In the genomic region with DNA sequence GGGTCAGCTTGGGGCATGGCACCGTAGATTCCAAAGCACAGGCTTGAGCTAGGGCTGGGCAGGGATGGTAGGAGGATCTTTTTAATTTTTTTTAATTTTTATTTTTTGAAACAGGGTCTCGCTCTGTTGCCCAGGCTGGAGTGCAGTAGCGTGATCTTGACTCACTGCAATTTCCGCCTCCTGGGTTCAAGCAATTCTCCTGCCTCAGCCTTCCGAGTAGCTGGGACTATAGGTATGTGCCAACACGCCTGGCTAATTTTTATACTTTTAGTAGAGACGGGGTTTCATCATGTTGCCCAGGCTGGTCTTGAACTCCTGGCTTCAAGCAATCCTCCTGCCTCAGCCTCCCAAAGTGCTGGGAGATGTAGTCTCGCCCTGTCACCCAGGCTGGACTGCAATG, we compare ENCODE assay signal across 8 cellular contexts. TPM values are rescaled to one million over a fixed set of nuclear protein-coding genes. Genes with fewer than 3 reads are reported as not detected.
DNase-seq lines count a peak whose midpoint lies in the region; ATAC-seq and TF ChIP-seq lines count a peak whose summit lies in the region.
"Not testable (repeated sequence)": the region's sequence is repeated elsewhere in the genome, so short reads cannot be mapped to it uniquely, and the experiment has no call there.

No MANE protein-coding gene starts in this region.

- not testable (repeated sequence) for H3K27me3 Mint-ChIP-seq in CD4-positive, CD25-positive, alpha-beta regulatory T cell; activated CD8-positive, alpha-beta T cell treated with anti-CD3 and anti-CD28 coated beads, Interleukin-2, amount 10 ng/mL, durations not matched to agents 7 days and 5 days (ENCODE audit: low read depth); activated naive CD8-positive, alpha-beta T cell treated with anti-CD3 and anti-CD28 coated beads for 36 hours
- peaks cover 19 to 49% (median 32%) of the 10 kb centered on the region in 3 donors for H3K27me3 Mint-ChIP-seq in immature natural killer cell (ENCODE audit: low read depth in 3 of 3)

- H3K4me3 ChIP-seq in CD4-positive, CD25-positive, alpha-beta regulatory T cell (ENCODE audit: low read depth, low read length): peak overlapping the region; percentile 77
- H3K4me3 ChIP-seq in HL-60 (replicated peaks; ENCODE audit: insufficient read depth, low read length); RWPE2 (ENCODE audit: severe bottlenecking); transverse colon: not testable (repeated sequence)
- peak overlapping the region; percentile 59 to 89 for H3K4me3 ChIP-seq in neutrophil (ENCODE audit: low read depth in 1 of 2, low read length in 1 of 2)

- TF ChIP-seq CTCF in HL-60 (IDR thresholded peaks at IDR 0.05; ENCODE audit: insufficient read depth, low read length); RWPE2 (IDR thresholded peaks at IDR 0.05; ENCODE audit: poor library complexity, severe bottlenecking); neutrophil (IDR thresholded peaks at IDR 0.05); transverse colon (IDR thresholded peaks at IDR 0.05): not testable (repeated sequence)

- not testable (repeated sequence) for DNase-seq in CD4-positive, CD25-positive, alpha-beta regulatory T cell; HL-60 (ENCODE audit: low read depth in 1 of 2, low spot score in 1 of 2); RWPE2 (ENCODE audit: low spot score); activated CD8-positive, alpha-beta T cell treated with anti-CD3 and anti-CD28 coated beads, Interleukin-2, amount 10 ng/mL, durations not matched to agents 7 days and 5 days; activated naive CD8-positive, alpha-beta T cell treated with anti-CD3 and anti-CD28 coated beads for 36 hours; immature natural killer cell; transverse colon

- H3K9me3 Mint-ChIP-seq in CD4-positive, CD25-positive, alpha-beta regulatory T cell; activated CD8-positive, alpha-beta T cell treated with anti-CD3 and anti-CD28 coated beads, Interleukin-2, amount 10 ng/mL, durations not matched to agents 7 days and 5 days (ENCODE audit: insufficient read depth); activated naive CD8-positive, alpha-beta T cell treated with anti-CD3 and anti-CD28 coated beads for 36 hours; immature natural killer cell: not testable (repeated sequence)

- peaks cover 6 to 80% (median 51%) of the 10 kb centered on the region in 4 donors for H3K4me1 Mint-ChIP-seq in CD4-positive, CD25-positive, alpha-beta regulatory T cell
- peaks cover 70% of the 10 kb centered on the region for H3K4me1 Mint-ChIP-seq in activated CD8-positive, alpha-beta T cell treated with anti-CD3 and anti-CD28 coated beads, Interleukin-2, amount 10 ng/mL, durations not matched to agents 7 days and 5 days (ENCODE audit: low read depth)
- H3K4me1 Mint-ChIP-seq in activated naive CD8-positive, alpha-beta T cell treated with anti-CD3 and anti-CD28 coated beads for 36 hours: peaks cover 75% of the 10 kb centered on the region
- peaks cover 78 to 84% of the 10 kb centered on the region in 2 donors for H3K4me1 Mint-ChIP-seq in immature natural killer cell

- 86 to 89% methylated on average over 3 to 8 of the region's 8 CpGs for WGBS in transverse colon (ENCODE audit: low coverage in 1 of 2), 2 donors

- peak overlapping the region; percentile 98 for H3K27ac ChIP-seq in CD4-positive, CD25-positive, alpha-beta regulatory T cell (ENCODE audit: insufficient read depth, low read length, poor library complexity, severe bottlenecking)
- H3K27ac ChIP-seq in HL-60 (replicated peaks) (peak overlapping the region; percentile 91), RWPE2 (ENCODE audit: poor library complexity, severe bottlenecking) (peak overlapping the region; percentile 100), neutrophil (peak overlapping the region; percentile 98), transverse colon (peak overlapping the region; percentile 69 to 100 (median 100))

- peaks cover 91% of the 10 kb centered on the region for H3K4me1 ChIP-seq in CD4-positive, CD25-positive, alpha-beta regulatory T cell (ENCODE audit: control insufficient read depth, insufficient read depth, low read length, poor library complexity, severe bottlenecking)
- peaks cover 22% of the 10 kb centered on the region for H3K4me1 ChIP-seq in RWPE2 (ENCODE audit: insufficient read depth, poor library complexity, severe bottlenecking)
- H3K4me1 ChIP-seq in neutrophil (ENCODE audit: control insufficient read depth in 1 of 2, insufficient read depth in 1 of 2, low read depth in 1 of 2, low read length in 1 of 2): peaks cover 93 to 96% of the 10 kb centered on the region in 2 experiments
- H3K4me1 ChIP-seq in transverse colon: peaks cover 18 to 82% (median 41%) of the 10 kb centered on the region in 4 donors

- H3K4me3 Mint-ChIP-seq in CD4-positive, CD25-positive, alpha-beta regulatory T cell: peak overlapping the region; percentile 90 to 97 (median 94)
- peak overlapping the region; percentile 94 for H3K4me3 Mint-ChIP-seq in activated CD8-positive, alpha-beta T cell treated with anti-CD3 and anti-CD28 coated beads, Interleukin-2, amount 10 ng/mL, durations not matched to agents 7 days and 5 days
- peak overlapping the region; percentile 96 for H3K4me3 Mint-ChIP-seq in activated naive CD8-positive, alpha-beta T cell treated with anti-CD3 and anti-CD28 coated beads for 36 hours
- peak overlapping the region; percentile 86 to 95 (median 92) for H3K4me3 Mint-ChIP-seq in immature natural killer cell

- peak overlapping the region; percentile 99 to 100 (median 99) for H3K27ac Mint-ChIP-seq in CD4-positive, CD25-positive, alpha-beta regulatory T cell
- H3K27ac Mint-ChIP-seq in activated CD8-positive, alpha-beta T cell treated with anti-CD3 and anti-CD28 coated beads, Interleukin-2, amount 10 ng/mL, durations not matched to agents 7 days and 5 days: peak overlapping the region; percentile 99
- H3K27ac Mint-ChIP-seq in activated naive CD8-positive, alpha-beta T cell treated with anti-CD3 and anti-CD28 coated beads for 36 hours: peak overlapping the region; percentile 98
- peak overlapping the region; percentile 99 to 100 (median 100) for H3K27ac Mint-ChIP-seq in immature natural killer cell

- POLR2A ChIA-PET in activated CD8-positive, alpha-beta T cell treated with anti-CD3 and anti-CD28 coated beads, Interleukin-2, amount 10 ng/mL, durations not matched to agents 7 days and 5 days (lab: Charles Lee): interaction anchor here (0.7 to 26.9 kb wide), 5 partner anchors 9 to 414 kb away, joined by 4 to 543 read pairs (median 17); partner anchors contain the start of genes SETD1B and TMEM120B

- TF ChIP-seq POLR2A in transverse colon (IDR thresholded peaks at IDR 0.05): not testable (repeated sequence)

- not testable (repeated sequence) for H3K27me3 ChIP-seq in CD4-positive, CD25-positive, alpha-beta regulatory T cell (ENCODE audit: control insufficient read depth, insufficient read depth, low read length); HL-60 (ENCODE audit: insufficient read depth, poor library complexity, severe bottlenecking); RWPE2 (ENCODE audit: insufficient read depth, poor library complexity, severe bottlenecking); neutrophil; transverse colon

- TF ChIP-seq EP300 in transverse colon (IDR thresholded peaks at IDR 0.05; ENCODE audit: low read depth): not testable (repeated sequence)

- not testable (repeated sequence) for H3K36me3 ChIP-seq in CD4-positive, CD25-positive, alpha-beta regulatory T cell (ENCODE audit: control insufficient read depth, insufficient read depth, low read length); RWPE2 (ENCODE audit: low read depth); neutrophil; transverse colon

- in situ Hi-C loops in transverse colon (cut with MboI; ENCODE audit: low pct_ligation_motif_present in 1 of 4, low pct_unique_long_range_greater_than_20kb in 1 of 4, low sequenced_read_pairs in 3 of 4): loop anchor here in 3 of 4 donors (5.0 to 10.0 kb wide), 3 partner anchors 94 to 98 kb away; partner anchors contain the start of gene PSMD9 (in 1 of the 3)

- H3K9me3 ChIP-seq in CD4-positive, CD25-positive, alpha-beta regulatory T cell (ENCODE audit: control insufficient read depth in 2 of 2, low read length in 2 of 2); RWPE2 (ENCODE audit: severe bottlenecking); neutrophil; transverse colon: not testable (repeated sequence)

- intact Hi-C loops in transverse colon (cut with DNase I; ENCODE audit: low total_unique reads): loop anchor here (5.0 kb wide), 1 partner anchor 93 kb away; no protein-coding TSS in a partner anchor

- CTCF ChIA-PET in activated CD8-positive, alpha-beta T cell treated with anti-CD3 and anti-CD28 coated beads, Interleukin-2, amount 10 ng/mL, durations not matched to agents 7 days and 5 days (lab: Charles Lee): interaction anchor here (11.6 to 26.5 kb wide), 2 partner anchors 12 to 15 kb away, joined by 581 to 956 read pairs; partner anchors contain the start of gene SETD1B

- not testable (repeated sequence) for H3K36me3 Mint-ChIP-seq in CD4-positive, CD25-positive, alpha-beta regulatory T cell
- peaks cover 69% of the 10 kb centered on the region for H3K36me3 Mint-ChIP-seq in activated CD8-positive, alpha-beta T cell treated with anti-CD3 and anti-CD28 coated beads, Interleukin-2, amount 10 ng/mL, durations not matched to agents 7 days and 5 days (ENCODE audit: low read depth)
- H3K36me3 Mint-ChIP-seq in activated naive CD8-positive, alpha-beta T cell treated with anti-CD3 and anti-CD28 coated beads for 36 hours: peaks cover 54% of the 10 kb centered on the region
- peaks cover 5 to 14% (median 7%) of the 10 kb centered on the region in 3 donors for H3K36me3 Mint-ChIP-seq in immature natural killer cell

- ATAC-seq in CD4-positive, CD25-positive, alpha-beta regulatory T cell (ENCODE audit: low read depth in 2 of 2); RWPE2 (ENCODE audit: low read depth); activated CD8-positive, alpha-beta T cell treated with anti-CD3 and anti-CD28 coated beads, Interleukin-2, amount 10 ng/mL, durations not matched to agents 7 days and 5 days: not testable (repeated sequence)

RNA-seq across cellular contexts. Expression of gene RHOF, which starts 2.7 kb away (rescaled TPM):
- 149 TPM for total RNA-seq in CD4-positive, CD25-positive, alpha-beta regulatory T cell
- 100 to 1,000 TPM in 1 of 4 donors, 10 to 100 TPM in 3; 80.4 to 100 (median 92.0) TPM for polyA plus RNA-seq in CD4-positive, CD25-positive, alpha-beta regulatory T cell
- 100 to 1,000 TPM; 145 to 154 TPM for total RNA-seq in activated CD8-positive, alpha-beta T cell treated with anti-CD3 and anti-CD28 coated beads, Interleukin-2, amount 10 ng/mL, durations not matched to agents 7 days and 5 days
- 10 to 100 TPM; 78.6 to 85.5 TPM for total RNA-seq in activated naive CD8-positive, alpha-beta T cell treated with anti-CD3 and anti-CD28 coated beads for 36 hours
- polyA plus RNA-seq in immature natural killer cell: 100 to 1,000 TPM in 2 of 3 donors, 10 to 100 TPM in 1; 97.6 to 183 (median 128) TPM
- total RNA-seq in transverse colon: 100 to 1,000 TPM in 3 of 4 donors, 10 to 100 TPM in 1; 14.9 to 251 (median 150) TPM

RNA-seq across cellular contexts. Expression of gene SETD1B, which starts 13.0 kb away (rescaled TPM):
- total RNA-seq in CD4-positive, CD25-positive, alpha-beta regulatory T cell: 118 TPM
- polyA plus RNA-seq in CD4-positive, CD25-positive, alpha-beta regulatory T cell: 1 to 10 TPM; 1.2 to 2.0 (median 1.5) TPM
- 10 to 100 TPM; 30.0 to 30.9 TPM for total RNA-seq in activated CD8-positive, alpha-beta T cell treated with anti-CD3 and anti-CD28 coated beads, Interleukin-2, amount 10 ng/mL, durations not matched to agents 7 days and 5 days
- total RNA-seq in activated naive CD8-positive, alpha-beta T cell treated with anti-CD3 and anti-CD28 coated beads for 36 hours: 10 to 100 TPM; 15.0 to 15.6 TPM
- 1 to 10 TPM in 1 of 3 donors, under 1 TPM in 1, not detected in 1; 0.56 to 2.3 TPM for polyA plus RNA-seq in immature natural killer cell
- 10 to 100 TPM; 13.4 to 39.6 (median 15.2) TPM for total RNA-seq in transverse colon
